In genomic region chr4:156594619-156595018, GRCh38 we compare ENCODE assay signal across 11 cellular contexts.
DNase-seq lines count a peak whose midpoint lies in the region; ATAC-seq and TF ChIP-seq lines count a peak whose summit lies in the region.
"Had no signal": no experiment of that assay in that cellular context is flagged by ENCODE, and none has a peak within 500 bp of the region (broad histone marks: within the 10 kb centered on the region; RNA-seq: fewer than 3 reads in every experiment).

No MANE protein-coding gene starts in this region.

- H3K36me3 ChIP-seq in SK-N-SH (replicated peaks in 1 of 2; ENCODE audit: control insufficient read depth in 1 of 2, insufficient read depth in 2 of 2, low read length in 1 of 2), result no peaks in the 10 kb centered on the region
- H3K36me3 ChIP-seq in spleen, result no peaks in the 10 kb centered on the region
- H3K36me3 ChIP-seq: suprapubic skin had no signal

- POLR2A ChIA-PET in SK-N-SH (lab: Yijun Ruan, JAX), result no interaction called here

- H3K9me2 ChIP-seq in SK-N-SH, result no peaks in the 10 kb centered on the region

- H3K79me2 ChIP-seq in SK-N-SH (ENCODE audit: insufficient read depth), result no peaks in the 10 kb centered on the region

- no peaks in the 10 kb centered on the region for H3K4me1 Mint-ChIP-seq in activated naive CD4-positive, alpha-beta T cell treated with anti-CD3 and anti-CD28 coated beads for 36 hours (ENCODE audit: low read depth)
- no peaks in the 10 kb centered on the region for H3K4me1 Mint-ChIP-seq in activated T-cell treated with anti-CD3 and anti-CD28 coated beads, Interleukin-2, amount 50 U/mL, for 72 hours (ENCODE audit: low read depth)
- H3K4me1 Mint-ChIP-seq: IgD-negative memory B cell had no signal

- peak overlapping the region; percentile 38; the same call in 1 of the 2 replicates for H2AFZ ChIP-seq in SK-N-SH (ENCODE audit: low read depth)

- H3K9me3 Mint-ChIP-seq in activated naive CD4-positive, alpha-beta T cell treated with anti-CD3 and anti-CD28 coated beads for 36 hours, result no peaks in the 10 kb centered on the region
- H3K9me3 Mint-ChIP-seq in activated T-cell treated with anti-CD3 and anti-CD28 coated beads, Interleukin-2, amount 50 U/mL, for 72 hours, result peaks cover 0 to under 1% of the 10 kb centered on the region in 2 donors

- no peak for TF ChIP-seq CTCF in SK-N-SH (IDR thresholded peaks at IDR 0.05)
- no peak for TF ChIP-seq CTCF in spleen (IDR thresholded peaks at IDR 0.05 in 8 of 11, conservative IDR thresholded peaks at IDR 0.05 in 3 of 11)

- H4K20me1 ChIP-seq in SK-N-SH (ENCODE audit: insufficient read depth), result no peaks in the 10 kb centered on the region

- H3K9me3 ChIP-seq in SK-N-SH, result no peaks in the 10 kb centered on the region
- H3K9me3 ChIP-seq in spleen, result no peaks in the 10 kb centered on the region
- H3K9me3 ChIP-seq: suprapubic skin had no signal

- H3F3A ChIP-seq in SK-N-SH (replicated peaks; ENCODE audit: insufficient read depth), result peaks cover 18% of the 10 kb centered on the region

- 17% methylated on average over 2 of the region's 2 CpGs for WGBS in SK-N-SH (ENCODE audit: low lambda C conversion rate)
- WGBS in spleen, 5 donors, result 18 to 32% (median 26%) methylated on average over 2 of the region's 2 CpGs

- no peaks in the 10 kb centered on the region for H3K27me3 Mint-ChIP-seq in activated naive CD4-positive, alpha-beta T cell treated with anti-CD3 and anti-CD28 coated beads for 36 hours (ENCODE audit: low read depth)
- no peaks in the 10 kb centered on the region for H3K27me3 Mint-ChIP-seq in activated T-cell treated with anti-CD3 and anti-CD28 coated beads, Interleukin-2, amount 50 U/mL, for 72 hours (ENCODE audit: low read depth)
- H3K27me3 Mint-ChIP-seq: IgD-negative memory B cell had no signal

- ATAC-seq in left cardiac atrium (peak; percentile 12 to 26), GM21717 (IDR thresholded peaks at IDR 0.05; ENCODE audit: unreplicated experiment) (no peak)
- ATAC-seq in activated T-cell treated with anti-CD3 and anti-CD28 coated beads, Interleukin-2, amount 50 U/mL, for 72 hours (replicated peaks in 1 of 2), result no peak

- H3K4me2 ChIP-seq in SK-N-SH, result peak overlapping the region; percentile 17; the same call in 1 of the 2 replicates

- DNase-seq in NCI-H1417 treated with DMSO at 0.1 percent for 48 hours (lab: John Stamatoyannopoulos, UW) (peak; percentile 65), SK-N-SH (no peak), left cardiac atrium (peak; percentile 40), spleen (peak; percentile 52)
- no peak for DNase-seq in activated naive CD4-positive, alpha-beta T cell treated with anti-CD3 and anti-CD28 coated beads for 36 hours
- no peak for DNase-seq in activated T-cell treated with anti-CD3 and anti-CD28 coated beads, Interleukin-2, amount 50 U/mL, for 72 hours
- DNase-seq: activated CD4-positive, alpha-beta T cell treated with anti-CD3 and anti-CD28 coated beads for 4 hours; stimulated activated CD4-positive, alpha-beta T cell treated with anti-CD3 and anti-CD28 coated beads, Interleukin-1b, Interleukin-23, amount 100 ng/mL, for 48 hours had no signal

- no peak for TF ChIP-seq RAD21 in SK-N-SH (IDR thresholded peaks at IDR 0.05; ENCODE audit: low read length)

- H3K9ac ChIP-seq in SK-N-SH, result no peak overlapping the region

- H3K27me3 ChIP-seq in SK-N-SH (ENCODE audit: insufficient read depth) (no peaks in the 10 kb centered on the region), spleen (replicated peaks in 1 of 7) (no peaks in the 10 kb centered on the region)
- H3K27me3 ChIP-seq: suprapubic skin had no signal

- no peak for TF ChIP-seq EP300 in SK-N-SH (IDR thresholded peaks at IDR 0.05; ENCODE audit: borderline replicate concordance in 1 of 2, low read depth in 1 of 2, low read length in 1 of 2)

- peak overlapping the region in 1 of 2 experiments; percentile 7; a peak in 1 of 4 replicates for H3K27ac ChIP-seq in SK-N-SH (ENCODE audit: low read depth in 2 of 2, low read length in 1 of 2)
- H3K27ac ChIP-seq in spleen, result no peak overlapping the region
- H3K27ac ChIP-seq: suprapubic skin had no signal

- no peak overlapping the region for H3K4me3 Mint-ChIP-seq in activated naive CD4-positive, alpha-beta T cell treated with anti-CD3 and anti-CD28 coated beads for 36 hours
- H3K4me3 Mint-ChIP-seq in activated T-cell treated with anti-CD3 and anti-CD28 coated beads, Interleukin-2, amount 50 U/mL, for 72 hours, result no peak overlapping the region
- H3K4me3 Mint-ChIP-seq: IgD-negative memory B cell had no signal

- H3K4me1 ChIP-seq in SK-N-SH (ENCODE audit: control insufficient read depth in 1 of 2, insufficient read depth in 2 of 2, low read depth in 1 of 2, low read length in 1 of 2) (peaks cover 0 to 38% of the 10 kb centered on the region in 2 experiments; a peak in 3 of 4 replicates), spleen (peaks cover 0 to 14% (median 5%) of the 10 kb centered on the region in 6 donors)

- CTCF ChIA-PET in SK-N-SH (lab: Yijun Ruan, JAX), result interaction anchor here (0.6 to 1.5 kb wide), 2 partner anchors 36 to 339 kb away, joined by 3 read pairs; no protein-coding TSS in a partner anchor
- CTCF ChIA-PET in activated naive CD4-positive, alpha-beta T cell treated with anti-CD3 and anti-CD28 coated beads for 36 hours (lab: Charles Lee), result no interaction called here

- no peak overlapping the region for H3K27ac Mint-ChIP-seq in activated naive CD4-positive, alpha-beta T cell treated with anti-CD3 and anti-CD28 coated beads for 36 hours
- no peak overlapping the region for H3K27ac Mint-ChIP-seq in activated T-cell treated with anti-CD3 and anti-CD28 coated beads, Interleukin-2, amount 50 U/mL, for 72 hours
- H3K27ac Mint-ChIP-seq: IgD-negative memory B cell had no signal

- no peaks in the 10 kb centered on the region for H3K36me3 Mint-ChIP-seq in activated naive CD4-positive, alpha-beta T cell treated with anti-CD3 and anti-CD28 coated beads for 36 hours (ENCODE audit: low read depth)
- H3K36me3 Mint-ChIP-seq in activated T-cell treated with anti-CD3 and anti-CD28 coated beads, Interleukin-2, amount 50 U/mL, for 72 hours (ENCODE audit: insufficient read depth in 2 of 2), result no peaks in the 10 kb centered on the region
- H3K36me3 Mint-ChIP-seq: IgD-negative memory B cell had no signal

- no peak for TF ChIP-seq POLR2A in spleen (IDR thresholded peaks at IDR 0.05)

- intact Hi-C loops in left cardiac atrium (cut with DNase I) (loop anchor here in 1 of 2 donors (10.0 kb wide), 1 partner anchor 450 kb away; no protein-coding TSS in a partner anchor), spleen (cut with DNase I; ENCODE audit: low total_unique reads) (no loop called here)
- intact Hi-C loops in activated naive CD4-positive, alpha-beta T cell treated with anti-CD3 and anti-CD28 coated beads for 36 hours (cut with micrococcal nuclease), result no loop called here

- no peak overlapping the region for H3K4me3 ChIP-seq in SK-N-SH (ENCODE audit: low read depth in 2 of 2, low read length in 1 of 2)
- no peak overlapping the region for H3K4me3 ChIP-seq in spleen
- H3K4me3 ChIP-seq: suprapubic skin had no signal

TF ChIP-seq in SK-N-SH, 30 proteins besides CTCF, POLR2A, EP300 and RAD21 (continues in another document):
- no peak for TF ChIP-seq ZBTB33 (IDR thresholded peaks at IDR 0.05; ENCODE audit: borderline replicate concordance, low read depth)
- TF ChIP-seq YY1 (IDR thresholded peaks at IDR 0.05; ENCODE audit: low read depth), result no peak
- no peak for TF ChIP-seq GATA2 (CRISPR knock-in tag; IDR thresholded peaks at IDR 0.05)
- TF ChIP-seq NFIC (IDR thresholded peaks at IDR 0.05; ENCODE audit: borderline replicate concordance), result peak; percentile 56; the same call in 1 of the 2 replicates
- TF ChIP-seq RXRA (IDR thresholded peaks at IDR 0.05; ENCODE audit: borderline replicate concordance, low read depth), result no peak
- no peak for TF ChIP-seq REST (IDR thresholded peaks at IDR 0.05; ENCODE audit: low read depth, low read length)
- TF ChIP-seq SMC3 (IDR thresholded peaks at IDR 0.05; ENCODE audit: low read depth, low read length), result 0 out of 2 replicates have a peak, but pooled peaks have one; percentile 7

Comparison
In these comparisons a context has a peak if more than half of its experiments do, and no peak if none do; other contexts are left out.
1. DNase-seq: peak in NCI-H1417 treated with DMSO at 0.1 percent for 48 hours (single experiment), left cardiac atrium (single experiment) and spleen (single experiment); none in SK-N-SH (single experiment), activated naive CD4-positive, alpha-beta T cell treated with anti-CD3 and anti-CD28 coated beads for 36 hours (single experiment) and activated T-cell treated with anti-CD3 and anti-CD28 coated beads, Interleukin-2, amount 50 U/mL, for 72 hours (0 of 2).
2. ATAC-seq: peak in left cardiac atrium (2 of 2); none in activated T-cell treated with anti-CD3 and anti-CD28 coated beads, Interleukin-2, amount 50 U/mL, for 72 hours (0 of 2) and GM21717 (single experiment).